In the genomic region with DNA sequence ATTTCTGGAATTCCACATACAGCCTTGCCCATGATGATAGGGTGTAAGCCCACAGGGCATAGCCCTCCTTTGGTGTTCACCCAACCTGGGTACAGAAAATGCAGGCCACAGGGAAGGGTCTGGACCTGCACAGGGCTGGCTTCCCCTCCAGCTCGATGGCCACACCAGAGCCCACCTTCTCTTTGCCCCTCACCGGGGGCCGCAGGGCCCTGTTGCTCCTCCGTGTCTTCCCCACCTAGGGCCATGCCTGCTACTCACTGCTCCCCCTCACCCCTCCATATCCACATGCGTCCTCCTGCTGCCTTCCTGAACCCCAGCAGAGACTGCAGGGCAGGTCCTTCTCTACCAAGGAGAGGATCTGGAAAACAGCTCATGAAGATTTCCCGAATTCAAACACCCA, we compare ENCODE assay signal across 23 cellular contexts. TPM values are rescaled to one million over a fixed set of nuclear protein-coding genes. Genes with fewer than 3 reads are reported as not detected.
DNase-seq lines count a peak whose midpoint lies in the region; ATAC-seq and TF ChIP-seq lines count a peak whose summit lies in the region.
"Had no signal": no experiment of that assay in that cellular context is flagged by ENCODE, and none has a peak within 500 bp of the region (broad histone marks: within the 10 kb centered on the region; RNA-seq: fewer than 3 reads in every experiment).

No MANE protein-coding gene starts in this region.

- peaks cover 44% of the 10 kb centered on the region for H3K36me3 Mint-ChIP-seq in activated T-cell treated with anti-CD3 and anti-CD28 coated beads, Interleukin-2, amount 50 U/mL, for 24 hours (ENCODE audit: low read depth)
- peaks cover 9% of the 10 kb centered on the region for H3K36me3 Mint-ChIP-seq in activated CD4-positive, alpha-beta memory T cell treated with anti-CD3 and anti-CD28 coated beads, Interleukin-2, amount 10 ng/mL, durations not matched to agents 7 days and 5 days (ENCODE audit: low read depth)

- no peak overlapping the region for H3K4me3 ChIP-seq in H7 (ENCODE audit: insufficient read depth, low read depth, low read length)
- H3K4me3 ChIP-seq in dorsolateral prefrontal cortex = no peak overlapping the region
- H3K4me3 ChIP-seq: ascending aorta, vagina had no signal

- ATAC-seq in HG03354 (IDR thresholded peaks at IDR 0.05; ENCODE audit: poor library complexity, severe bottlenecking, unreplicated experiment) (no peak), GM21723 (IDR thresholded peaks at IDR 0.05; ENCODE audit: unreplicated experiment) (no peak)

- H3K27ac Mint-ChIP-seq in activated T-cell treated with anti-CD3 and anti-CD28 coated beads, Interleukin-2, amount 50 U/mL, for 24 hours = peak overlapping the region; percentile 41
- no peak overlapping the region for H3K27ac Mint-ChIP-seq in activated CD4-positive, alpha-beta memory T cell treated with anti-CD3 and anti-CD28 coated beads, Interleukin-2, amount 10 ng/mL, durations not matched to agents 7 days and 5 days
- H3K27ac Mint-ChIP-seq: T-helper 1 cell treated with Interleukin-12 subunit alpha and Interleukin-12 subunit beta and Interleukin-4 antibody, amounts not matched to agents 30 μg/mL and 1 μg/mL, for 36 hours had no signal

- no peak for DNase-seq in activated T-cell treated with anti-CD3 and anti-CD28 coated beads, Interleukin-2, amount 50 U/mL, for 24 hours
- DNase-seq in activated T-cell treated with anti-CD3 and anti-CD28 coated beads, Interleukin-2, amount 50 U/mL, for 1 hour = no peak
- DNase-seq in H7 (peak; percentile 39), dorsolateral prefrontal cortex (no peak)
- DNase-seq in activated CD4-positive, alpha-beta memory T cell treated with anti-CD3 and anti-CD28 coated beads, Interleukin-2, amount 10 ng/mL, durations not matched to agents 7 days and 5 days = no peak
- DNase-seq: activated CD4-positive, alpha-beta T cell treated with anti-CD3 and anti-CD28 coated beads for 1 hour; activated naive CD4-positive, alpha-beta T cell treated with anti-CD3 and anti-CD28 coated beads, Interleukin-2, amount 50 U/mL, for 16 hours; DND-41; NCI-H2029 treated with DMSO at 0.1 percent for 48 hours; NCI-H226; stimulated activated naive CD4-positive, alpha-beta T cell treated with Interleukin-2 at 50 U/mL for 16 hours had no signal

- POLR2A ChIA-PET in activated CD4-positive, alpha-beta memory T cell treated with anti-CD3 and anti-CD28 coated beads, Interleukin-2, amount 10 ng/mL, durations not matched to agents 7 days and 5 days (lab: Charles Lee) = interaction anchor here (0.8 kb wide), 1 partner anchor 21 kb away, joined by 3 read pairs; the partner anchor contains the start of gene CDIP1

- H3K4me1 Mint-ChIP-seq in activated T-cell treated with anti-CD3 and anti-CD28 coated beads, Interleukin-2, amount 50 U/mL, for 24 hours (ENCODE audit: low read depth) = peaks cover 42% of the 10 kb centered on the region
- H3K4me1 Mint-ChIP-seq in activated CD4-positive, alpha-beta memory T cell treated with anti-CD3 and anti-CD28 coated beads, Interleukin-2, amount 10 ng/mL, durations not matched to agents 7 days and 5 days = peaks cover 39% of the 10 kb centered on the region

- H3K27me3 Mint-ChIP-seq in activated T-cell treated with anti-CD3 and anti-CD28 coated beads, Interleukin-2, amount 50 U/mL, for 24 hours = no peaks in the 10 kb centered on the region
- H3K27me3 Mint-ChIP-seq in activated CD4-positive, alpha-beta memory T cell treated with anti-CD3 and anti-CD28 coated beads, Interleukin-2, amount 10 ng/mL, durations not matched to agents 7 days and 5 days = no peaks in the 10 kb centered on the region

- H3K9me3 Mint-ChIP-seq in activated T-cell treated with anti-CD3 and anti-CD28 coated beads, Interleukin-2, amount 50 U/mL, for 24 hours = no peaks in the 10 kb centered on the region
- H3K9me3 Mint-ChIP-seq in activated CD4-positive, alpha-beta memory T cell treated with anti-CD3 and anti-CD28 coated beads, Interleukin-2, amount 10 ng/mL, durations not matched to agents 7 days and 5 days = no peaks in the 10 kb centered on the region
- H3K9me3 Mint-ChIP-seq: T-helper 1 cell treated with Interleukin-12 subunit alpha and Interleukin-12 subunit beta and Interleukin-4 antibody, amounts not matched to agents 30 μg/mL and 1 μg/mL, for 36 hours had no signal

- H3K36me3 ChIP-seq in H7 (replicated peaks; ENCODE audit: control insufficient read depth, insufficient read depth, low read length) = no peaks in the 10 kb centered on the region; the same call in none of the 2 replicates
- H3K36me3 ChIP-seq: ascending aorta had no signal

- intact Hi-C loops in dorsolateral prefrontal cortex (cut with DNase I) = loop anchor here in 1 of 2 donors (10.0 kb wide), 1 partner anchor 167 kb away; no protein-coding TSS in a partner anchor

- H3K27ac ChIP-seq in dorsolateral prefrontal cortex (peak overlapping the region in 51 of 59 donors; percentile 4 to 88 (median 64)), temporal lobe (ENCODE audit: low read depth, low read length) (peak overlapping the region; percentile 4)
- H3K27ac ChIP-seq: ascending aorta, vagina had no signal

- CTCF ChIA-PET in activated CD4-positive, alpha-beta memory T cell treated with anti-CD3 and anti-CD28 coated beads, Interleukin-2, amount 10 ng/mL, durations not matched to agents 7 days and 5 days (lab: Charles Lee) = interaction anchor here (1.0 to 1.7 kb wide), 3 partner anchors 12 to 68 kb away, joined by 3 to 6 read pairs (median 3); no protein-coding TSS in a partner anchor

- no peak overlapping the region for H3K4me3 Mint-ChIP-seq in activated T-cell treated with anti-CD3 and anti-CD28 coated beads, Interleukin-2, amount 50 U/mL, for 24 hours
- H3K4me3 Mint-ChIP-seq in activated CD4-positive, alpha-beta memory T cell treated with anti-CD3 and anti-CD28 coated beads, Interleukin-2, amount 10 ng/mL, durations not matched to agents 7 days and 5 days = no peak overlapping the region
- H3K4me3 Mint-ChIP-seq: T-helper 1 cell treated with Interleukin-12 subunit alpha and Interleukin-12 subunit beta and Interleukin-4 antibody, amounts not matched to agents 30 μg/mL and 1 μg/mL, for 36 hours had no signal

- H3K27me3 ChIP-seq in H7 (ENCODE audit: control insufficient read depth, insufficient read depth, low read length) = no peaks in the 10 kb centered on the region
- H3K27me3 ChIP-seq in dorsolateral prefrontal cortex = no peaks in the 10 kb centered on the region
- H3K27me3 ChIP-seq: ascending aorta, vagina had no signal

- TF ChIP-seq CTCF in dorsolateral prefrontal cortex (IDR thresholded peaks at IDR 0.05 in 54 of 56, conservative IDR thresholded peaks at IDR 0.05 in 2 of 56; ENCODE audit: low read depth in 1 of 56, partially characterized antibody in 56 of 56) = no peak

RNA-seq across cellular contexts. Expression of gene CDIP1, which starts 20.3 kb away (rescaled TPM):
- 32.1 and 36.0 TPM in 2 replicates for total RNA-seq in H7 (2014; rRNA removed; shearing (Covaris generic))
- total RNA-seq in dorsolateral prefrontal cortex = 100 to 1,000 TPM; 100 to 237 (median 186) TPM
- total RNA-seq in temporal lobe = 10.8 TPM
- 10 to 100 TPM; 28.7 to 30.7 TPM for total RNA-seq in activated CD4-positive, alpha-beta memory T cell treated with anti-CD3 and anti-CD28 coated beads, Interleukin-2, amount 10 ng/mL, durations not matched to agents 7 days and 5 days

RNA-seq across cellular contexts. Expression of gene C16orf96, which starts 37.9 kb away (rescaled TPM):
- total RNA-seq in H7 (2014; rRNA removed; shearing (Covaris generic)) = 0.38 and 0.41 TPM in 2 replicates
- total RNA-seq in dorsolateral prefrontal cortex (1 to 10 TPM in 59 of 120 experiments, under 1 TPM in 61; 0.30 to 2.0 (median 1.00) TPM), temporal lobe (0.25 TPM)
- under 1 TPM in 1 of 2 experiments, not detected in 1; 0.05 TPM for total RNA-seq in activated CD4-positive, alpha-beta memory T cell treated with anti-CD3 and anti-CD28 coated beads, Interleukin-2, amount 10 ng/mL, durations not matched to agents 7 days and 5 days
- total RNA-seq: A673, ascending aorta, HT1080, MCF 10A, pulmonary artery endothelial cell, RPMI7951, SK-MEL-5, vagina had no signal

RNA-seq across cellular contexts. Expression of gene HMOX2, which starts 42.1 kb away (rescaled TPM):
- 44.9 and 54.1 TPM in 2 replicates for total RNA-seq in H7 (2014; rRNA removed; shearing (Covaris generic))
- total RNA-seq in dorsolateral prefrontal cortex = 100 to 1,000 TPM in 32 of 120 experiments, 10 to 100 TPM in 88; 41.9 to 120 (median 90.5) TPM
- total RNA-seq in temporal lobe = 30.0 TPM
- 10 to 100 TPM; 77.4 to 83.4 TPM for total RNA-seq in activated CD4-positive, alpha-beta memory T cell treated with anti-CD3 and anti-CD28 coated beads, Interleukin-2, amount 10 ng/mL, durations not matched to agents 7 days and 5 days

RNA-seq across cellular contexts. Expression of gene NMRAL1, which starts 43.9 kb away (rescaled TPM):
- 85.4 and 102 TPM in 2 replicates for total RNA-seq in H7 (2014; rRNA removed; shearing (Covaris generic))
- total RNA-seq in dorsolateral prefrontal cortex (10 to 100 TPM; 28.4 to 78.4 (median 55.8) TPM), temporal lobe (39.1 TPM)
- 10 to 100 TPM; 49.5 to 56.2 TPM for total RNA-seq in activated CD4-positive, alpha-beta memory T cell treated with anti-CD3 and anti-CD28 coated beads, Interleukin-2, amount 10 ng/mL, durations not matched to agents 7 days and 5 days
